ENCODE assay signal across 8 cellular contexts in the genomic region with DNA sequence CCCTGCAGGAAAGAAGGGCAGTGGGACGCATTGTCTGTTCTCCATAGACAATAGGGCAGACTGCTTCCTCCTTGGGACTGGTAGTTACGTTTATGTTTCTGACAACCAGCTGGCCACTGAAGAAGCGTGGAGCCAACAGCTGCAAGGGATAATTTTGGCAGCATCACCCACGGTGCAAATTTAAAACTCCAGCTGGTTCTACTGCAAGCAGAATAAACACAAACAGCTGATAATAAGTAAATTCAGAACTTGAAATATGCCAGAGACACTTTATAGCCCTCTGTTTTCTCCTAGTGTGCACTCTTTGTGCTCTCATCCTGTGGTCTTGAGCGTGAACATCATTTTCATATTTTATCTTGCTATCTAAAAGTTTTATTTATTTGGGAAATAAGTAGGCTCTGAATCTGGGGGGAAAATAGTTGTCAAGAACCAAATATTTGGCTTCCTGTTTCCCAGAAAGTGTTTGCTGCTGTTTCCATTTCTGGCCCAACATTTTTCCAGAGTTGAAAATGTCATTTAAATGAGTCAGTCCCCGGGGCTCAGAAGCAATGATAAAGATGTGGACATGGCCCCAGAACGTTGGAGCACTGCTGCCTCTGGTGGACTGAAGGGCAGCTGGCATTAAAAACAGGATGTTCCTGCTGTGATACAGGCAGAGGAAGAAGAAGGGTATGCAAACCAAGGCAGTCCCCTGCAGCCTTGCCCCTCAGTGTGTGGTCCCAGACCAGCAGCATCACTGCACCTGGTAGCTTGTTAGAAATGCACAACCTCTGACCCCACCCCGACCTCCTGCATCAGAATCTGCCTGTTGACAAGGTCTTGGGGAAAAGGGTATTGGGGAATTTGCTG. TPM values are rescaled to one million over a fixed set of nuclear protein-coding genes. Genes with fewer than 3 reads are reported as not detected.
A peak's percentile ranks its signal among the peaks of the same experiment; 100 is the strongest.
DNase-seq lines count a peak whose midpoint lies in the region; TF ChIP-seq lines count a peak whose summit lies in the region.

No MANE protein-coding gene starts in this region.

- H3K9me3 ChIP-seq in MG63: no peaks in the 10 kb centered on the region
- H3K9me3 ChIP-seq in vagina: no peaks in the 10 kb centered on the region

- H3K4me3 ChIP-seq in MG63 (no peak overlapping the region), astrocyte of the cerebellum (ENCODE audit: low read depth, low read length) (no peak overlapping the region), vagina (no peak overlapping the region)

- no peaks in the 10 kb centered on the region for H3K27me3 ChIP-seq in MG63
- no peaks in the 10 kb centered on the region for H3K27me3 ChIP-seq in layer of hippocampus (ENCODE audit: control insufficient read depth, insufficient read depth, low read length)
- no peaks in the 10 kb centered on the region for H3K27me3 ChIP-seq in vagina

- H3K27ac ChIP-seq in layer of hippocampus (ENCODE audit: low read depth, low read length) (peak overlapping the region; percentile 62), vagina (peak overlapping the region; percentile 53), substantia nigra (ENCODE audit: low read depth, low read length, poor library complexity, severe bottlenecking) (no peak overlapping the region)

- no peaks in the 10 kb centered on the region for H3K36me3 ChIP-seq in MG63
- H3K36me3 ChIP-seq in vagina: no peaks in the 10 kb centered on the region

- in situ Hi-C loops in astrocyte of the cerebellum (cut with HindIII; ENCODE audit: low sequenced_read_pairs): loop anchor here (5.0 kb wide), 1 partner anchor 55 kb away; no protein-coding TSS in a partner anchor

- intact Hi-C loops in vagina (cut with DNase I): no loop called here

- TF ChIP-seq CTCF in astrocyte of the cerebellum (IDR thresholded peaks at IDR 0.05; ENCODE audit: low read depth, low read length, missing control alignments) (peak; percentile 51), vagina (IDR thresholded peaks at IDR 0.05) (peak in 1 of 3 experiments; percentile 28)

- TF ChIP-seq POLR2A in vagina (IDR thresholded peaks at IDR 0.05): no peak

- H3K4me1 ChIP-seq in vagina: peaks cover 23% of the 10 kb centered on the region

- DNase-seq in AG08396 (ENCODE audit: low spot score): peak; percentile 76
- peak; percentile 63 for DNase-seq in MG63
- no peak for DNase-seq in astrocyte of the cerebellum (ENCODE audit: low read depth)
- no peak for DNase-seq in vagina (ENCODE audit: extremely low spot score in 2 of 2)
- DNase-seq in germinal center (ENCODE audit: low spot score): no peak
- no peak for DNase-seq in hippocampal formation (lab: John Stamatoyannopoulos, UW)
- DNase-seq in substantia nigra (lab: John Stamatoyannopoulos, UW): no peak

RNA-seq across cellular contexts. Expression of gene THBD, which starts 12.5 kb away (rescaled TPM):
- total RNA-seq in MG63 (2014; rRNA removed; shearing (Covaris generic); ENCODE audit: low replicate concordance): 0.72 and 1.4 TPM in 2 replicates
- 76.9 TPM for total RNA-seq in vagina

RNA-seq across cellular contexts. Expression of gene CD93, which starts 24.2 kb away (rescaled TPM):
- not detected in 2 replicates for total RNA-seq in MG63 (2014; rRNA removed; shearing (Covaris generic); ENCODE audit: low replicate concordance)
- 45.4 TPM for total RNA-seq in vagina

RNA-seq across cellular contexts. Expression of gene SSTR4, which starts 26.8 kb away (rescaled TPM):
- total RNA-seq in MG63 (2014; rRNA removed; shearing (Covaris generic); ENCODE audit: low replicate concordance): not detected in 2 replicates
- not detected for total RNA-seq in vagina

Comparison
In these comparisons a context has a peak if more than half of its experiments do, and no peak if none do; other contexts are left out.
1. DNase-seq: peak in AG08396 (single experiment) and MG63 (single experiment); none in astrocyte of the cerebellum (single experiment), vagina (0 of 2), germinal center (single experiment), hippocampal formation (0 of 2) and substantia nigra (0 of 49).
2. RNA of gene THBD, which starts 12.5 kb away (total RNA-seq): 76.9 TPM in vagina (single experiment); 0.72 to 1.4 TPM in MG63; every median in the first group is over 10 times any median in the second.
3. RNA of gene CD93, which starts 24.2 kb away (total RNA-seq): 45.4 TPM in vagina (single experiment); not detected in MG63; every median in the first group is over 10 times any median in the second.